32 cellular contexts compared by ENCODE assay signal in genomic region chr20:20799913-20800312, GRCh38.
"Had no signal": no experiment of that assay in that cellular context is flagged by ENCODE, and none has a peak within 500 bp of the region (broad histone marks: within the 10 kb centered on the region; RNA-seq: fewer than 3 reads in every experiment).

No MANE protein-coding gene starts in this region.

- H3K27ac ChIP-seq: adrenal gland, body of pancreas, cardiac muscle cell, VCaP had no signal

- H3K4me3 ChIP-seq: adrenal gland, body of pancreas, cardiac muscle cell had no signal

- H3K36me3 ChIP-seq: adrenal gland, cardiac muscle cell had no signal

- DNase-seq: activated B cell treated with CpG ODN at 0.5 μM for 24 hours; activated CD4-positive, alpha-beta memory T cell treated with anti-CD3 and anti-CD28 coated beads for 36 hours; activated CD4-positive, alpha-beta T cell treated with anti-CD3 and anti-CD28 coated beads for 4 hours; activated CD4-positive, alpha-beta T cell treated with anti-CD3 and anti-CD28 coated beads, Interleukin-2, amount 10 ng/mL, durations not matched to agents 24 days and 14 days; activated CD4-positive, alpha-beta T cell treated with anti-CD3 and anti-CD28 coated beads, Interleukin-2, amount 50 U/mL, for 1 hour; activated CD4-positive, alpha-beta T cell treated with anti-CD3 and anti-CD28 coated beads, Interleukin-2, amount 50 U/mL, for 4 hours; activated CD4-positive, CD25-positive, alpha-beta regulatory T cell treated with anti-CD3 and anti-CD28 coated beads, Interleukin-2, amount 50 U/mL, for 72 hours; activated CD8-positive, alpha-beta memory T cell treated with anti-CD3 and anti-CD28 coated beads, Interleukin-2, amount 50 U/mL, for 4 hours; activated CD8-positive, alpha-beta T cell treated with anti-CD3 and anti-CD28 coated beads for 36 hours; activated effector memory CD4-positive, alpha-beta T cell treated with anti-CD3 and anti-CD28 coated beads, Interleukin-2, amount 50 U/mL, for 16 hours; activated gamma-delta T cell treated with Interleukin-2 at 50 U/mL for 16 hours; activated naive CD4-positive, alpha-beta T cell; activated naive CD4-positive, alpha-beta T cell treated with anti-CD3 and anti-CD28 coated beads for 36 hours; activated naive CD4-positive, alpha-beta T cell treated with anti-CD3 and anti-CD28 coated beads, Interleukin-2, amount 50 U/mL, for 16 hours; activated naive CD8-positive, alpha-beta T cell treated with anti-CD3 and anti-CD28 coated beads for 36 hours; activated T-cell treated with anti-CD3 and anti-CD28 coated beads for 4 hours; activated T-cell treated with anti-CD3 and anti-CD28 coated beads, Interleukin-2, amount 50 U/mL, for 1 hour; activated T-cell treated with anti-CD3 and anti-CD28 coated beads, Interleukin-2, amount 50 U/mL, for 4 hours; activated T-cell treated with anti-CD3 and anti-CD28 coated beads, Interleukin-2, amount 50 U/mL, for 72 hours; adrenal gland; amniotic stem cell; aorta; body of pancreas; caudate nucleus; cerebellar nuclear complex; T-helper 1 cell; T-helper 2 cell; T-helper 9 cell had no signal

- ATAC-seq: activated CD8-positive, alpha-beta T cell treated with anti-CD3 and anti-CD28 coated beads for 36 hours; activated naive CD4-positive, alpha-beta T cell treated with anti-CD3 and anti-CD28 coated beads, Interleukin-2, amount 50 U/mL, for 72 hours; activated T-cell treated with anti-CD3 and anti-CD28 coated beads, Interleukin-2, amount 50 U/mL, for 4 hours; activated T-cell treated with anti-CD3 and anti-CD28 coated beads, Interleukin-2, amount 50 U/mL, for 72 hours; activated T-helper 17 cell treated with anti-CD3 and anti-CD28 coated beads, Interleukin-2, amount 50 U/mL, for 72 hours; body of pancreas had no signal

- H3K27me3 ChIP-seq: adrenal gland, body of pancreas, cardiac muscle cell had no signal

- H3K4me1 ChIP-seq: adrenal gland, body of pancreas had no signal

- H3K9me3 ChIP-seq: adrenal gland, body of pancreas had no signal
